Comparison of ENCODE assay signal across 1 cellular context in genomic region chr9:130526854-130527650, GRCh38.
TF ChIP-seq lines count a peak whose summit lies in the region.

No MANE protein-coding gene starts in this region.

TF ChIP-seq in HepG2, 621 proteins besides CTCF, POLR2A, EP300 and RAD21 (continued from another document):
- TF ChIP-seq CEBPZ (IDR thresholded peaks at IDR 0.05; ENCODE audit: low read length), result no peak
- TF ChIP-seq ZNF549 (CRISPR knock-in tag; IDR thresholded peaks at IDR 0.05), result no peak
- peak; percentile 52; the same call in 1 of the 2 replicates for TF ChIP-seq ZNF572 (CRISPR knock-in tag; IDR thresholded peaks at IDR 0.05)
- TF ChIP-seq DPF2 (CRISPR knock-in tag; IDR thresholded peaks at IDR 0.05; ENCODE audit: borderline replicate concordance, low read depth), result peak; percentile 90
- no peak for TF ChIP-seq ZNF570 (CRISPR knock-in tag; IDR thresholded peaks at IDR 0.05; ENCODE audit: borderline replicate concordance)
- peak; percentile 79 for TF ChIP-seq ZNF781 (CRISPR knock-in tag; IDR thresholded peaks at IDR 0.05; ENCODE audit: borderline replicate concordance, not compliant biosample characterization)
- 0 out of 2 replicates have a peak, but pooled peaks have one; percentile 47 for TF ChIP-seq REPIN1 (CRISPR knock-in tag; IDR thresholded peaks at IDR 0.05; ENCODE audit: borderline replicate concordance, low read depth)
- TF ChIP-seq ZNF800 (CRISPR knock-in tag; IDR thresholded peaks at IDR 0.05), result 0 out of 2 replicates have a peak, but pooled peaks have one; percentile 36
- TF ChIP-seq ZNF432 (CRISPR knock-in tag; IDR thresholded peaks at IDR 0.05; ENCODE audit: borderline replicate concordance), result no peak
- peak; percentile 45; the same call in 1 of the 2 replicates for TF ChIP-seq ZNF205 (CRISPR knock-in tag; IDR thresholded peaks at IDR 0.05)
- no peak for TF ChIP-seq ATF7 (IDR thresholded peaks at IDR 0.05)
- TF ChIP-seq ATF7 (CRISPR knock-in tag; IDR thresholded peaks at IDR 0.05), result peak; percentile 43; the same call in 1 of the 2 replicates
- TF ChIP-seq MNT (IDR thresholded peaks at IDR 0.05), result no peak
- 0 out of 2 replicates have a peak, but pooled peaks have one; percentile 38 for TF ChIP-seq MLX (CRISPR knock-in tag; IDR thresholded peaks at IDR 0.05)
- TF ChIP-seq ZNF891 (CRISPR knock-in tag; IDR thresholded peaks at IDR 0.05), result peak; percentile 40; the same call in 1 of the 2 replicates
- TF ChIP-seq ZMYM4 (CRISPR knock-in tag; IDR thresholded peaks at IDR 0.05), result peak; percentile 84
- TF ChIP-seq DMTF1 (CRISPR knock-in tag; IDR thresholded peaks at IDR 0.05), result no peak
- TF ChIP-seq GABPB1 (CRISPR knock-in tag; IDR thresholded peaks at IDR 0.05), result 0 out of 2 replicates have a peak, but pooled peaks have one; percentile 34
- TF ChIP-seq TERF1 (CRISPR knock-in tag; IDR thresholded peaks at IDR 0.05), result no peak
- peak; percentile 89 to 98 for TF ChIP-seq NR2F1 (CRISPR knock-in tag; IDR thresholded peaks at IDR 0.05)
- TF ChIP-seq ZNF362 (CRISPR knock-in tag; IDR thresholded peaks at IDR 0.05; ENCODE audit: borderline replicate concordance), result peak; percentile 63; the same call in 1 of the 2 replicates
- TF ChIP-seq TEAD3 (CRISPR knock-in tag; optimal IDR thresholded peaks at IDR 0.05; ENCODE audit: borderline replicate concordance), result peak; percentile 76
- no peak for TF ChIP-seq ETS1 (CRISPR knock-in tag; IDR thresholded peaks at IDR 0.05)
- peak; percentile 77; the same call in 1 of the 2 replicates for TF ChIP-seq ZKSCAN5 (CRISPR knock-in tag; IDR thresholded peaks at IDR 0.05)
- TF ChIP-seq ZIK1 (CRISPR knock-in tag; IDR thresholded peaks at IDR 0.05; ENCODE audit: borderline replicate concordance, low read depth), result peak; percentile 51
- 0 out of 2 replicates have a peak, but pooled peaks have one; percentile 40 for TF ChIP-seq NFKBIZ (CRISPR knock-in tag; IDR thresholded peaks at IDR 0.05)
- TF ChIP-seq ZNF414 (CRISPR knock-in tag; IDR thresholded peaks at IDR 0.05), result peak; percentile 36; the same call in 1 of the 2 replicates
